ENCODE assay signal across 13 cellular contexts in genomic region chr2:47503481-47504070, GRCh38.
DNase-seq lines count a peak whose midpoint lies in the region; ATAC-seq and TF ChIP-seq lines count a peak whose summit lies in the region.
"Had no signal": no experiment of that assay in that cellular context is flagged by ENCODE, and none has a peak within 500 bp of the region (broad histone marks: within the 10 kb centered on the region; RNA-seq: fewer than 3 reads in every experiment).

No MANE protein-coding gene starts in this region.

- no peak overlapping the region for H3K4me3 Mint-ChIP-seq in endodermal cell
- H3K4me3 Mint-ChIP-seq: brain had no signal

- H3K27me3 ChIP-seq in endodermal cell (ENCODE audit: control insufficient read depth, insufficient read depth, low read length, poor library complexity, severe bottlenecking) (no peaks in the 10 kb centered on the region), H7 (ENCODE audit: control insufficient read depth, insufficient read depth, low read length) (no peaks in the 10 kb centered on the region)

- H3K4me3 ChIP-seq in endodermal cell (ENCODE audit: low read length) (no peak overlapping the region), H7 (ENCODE audit: insufficient read depth, low read depth, low read length) (no peak overlapping the region)
- H3K4me3 ChIP-seq: lower lobe of right lung had no signal

- DNase-seq in endodermal cell (peak; percentile 20), glomerular visceral epithelial cell (ENCODE audit: extremely low spot score) (no peak), H7 (no peak)
- DNase-seq: Calu3; lower lobe of right lung; occipital lobe; stimulated activated CD4-positive, alpha-beta T cell treated with anti-CD3 and anti-CD28 coated beads, Interleukin-15, amount 100 ng/mL, for 24 hours; WERI-Rb-1 had no signal

- peaks cover 64% of the 10 kb centered on the region for H3K9me3 Mint-ChIP-seq in endodermal cell

- WGBS in endodermal cell (ENCODE audit: insufficient coverage in 1 of 2, insufficient read length in 1 of 2), 2 experiments = 91 to 93% methylated on average over 6 to 8 of the region's 8 CpGs

- H3K9me3 ChIP-seq in endodermal cell (ENCODE audit: control insufficient read depth, low read length) = peaks cover 47% of the 10 kb centered on the region
- H3K9me3 ChIP-seq: lower lobe of right lung had no signal

- TF ChIP-seq CTCF in endodermal cell (conservative IDR thresholded peaks at IDR 0.05) = no peak

- no peak overlapping the region for H3K27ac ChIP-seq in endodermal cell (ENCODE audit: low read depth, low read length)
- H3K27ac ChIP-seq: lower lobe of right lung, WERI-Rb-1 had no signal

- no peak overlapping the region for H3K9ac ChIP-seq in endodermal cell (ENCODE audit: extremely low read depth, low read length, poor library complexity, severe bottlenecking)

- H3K4me1 Mint-ChIP-seq in endodermal cell = peaks cover 11% of the 10 kb centered on the region
- H3K4me1 Mint-ChIP-seq: brain had no signal

- peaks cover 43% of the 10 kb centered on the region for H3K36me3 Mint-ChIP-seq in endodermal cell (ENCODE audit: low read depth)

- ATAC-seq in GM18870 (IDR thresholded peaks at IDR 0.05; ENCODE audit: unreplicated experiment) (peak; percentile 58), GM21528 (IDR thresholded peaks at IDR 0.05; ENCODE audit: low FRiP score, unreplicated experiment) (peak; percentile 77), HG03066 (IDR thresholded peaks at IDR 0.05; ENCODE audit: low read depth, unreplicated experiment) (peak; percentile 77), HG03457 (IDR thresholded peaks at IDR 0.05; ENCODE audit: unreplicated experiment) (no peak)
- ATAC-seq: lower lobe of right lung had no signal

- no peaks in the 10 kb centered on the region for H3K4me1 ChIP-seq in endodermal cell (ENCODE audit: control insufficient read depth, insufficient read depth, low read length)
- H3K4me1 ChIP-seq: lower lobe of right lung had no signal

- H3K27ac Mint-ChIP-seq in endodermal cell = no peak overlapping the region
- H3K27ac Mint-ChIP-seq: brain had no signal

- H3K36me3 ChIP-seq in endodermal cell (ENCODE audit: control insufficient read depth, insufficient read depth, low read length) (no peaks in the 10 kb centered on the region), H7 (replicated peaks; ENCODE audit: control insufficient read depth, insufficient read depth, low read length) (no peaks in the 10 kb centered on the region; the same call in 1 of the 2 replicates)
- H3K36me3 ChIP-seq: lower lobe of right lung had no signal

- H3K27me3 Mint-ChIP-seq in endodermal cell (ENCODE audit: insufficient read depth) = peaks cover 2% of the 10 kb centered on the region
- H3K27me3 Mint-ChIP-seq: brain had no signal
